Comparison of ENCODE assay signal across 9 cellular contexts in the genomic region with DNA sequence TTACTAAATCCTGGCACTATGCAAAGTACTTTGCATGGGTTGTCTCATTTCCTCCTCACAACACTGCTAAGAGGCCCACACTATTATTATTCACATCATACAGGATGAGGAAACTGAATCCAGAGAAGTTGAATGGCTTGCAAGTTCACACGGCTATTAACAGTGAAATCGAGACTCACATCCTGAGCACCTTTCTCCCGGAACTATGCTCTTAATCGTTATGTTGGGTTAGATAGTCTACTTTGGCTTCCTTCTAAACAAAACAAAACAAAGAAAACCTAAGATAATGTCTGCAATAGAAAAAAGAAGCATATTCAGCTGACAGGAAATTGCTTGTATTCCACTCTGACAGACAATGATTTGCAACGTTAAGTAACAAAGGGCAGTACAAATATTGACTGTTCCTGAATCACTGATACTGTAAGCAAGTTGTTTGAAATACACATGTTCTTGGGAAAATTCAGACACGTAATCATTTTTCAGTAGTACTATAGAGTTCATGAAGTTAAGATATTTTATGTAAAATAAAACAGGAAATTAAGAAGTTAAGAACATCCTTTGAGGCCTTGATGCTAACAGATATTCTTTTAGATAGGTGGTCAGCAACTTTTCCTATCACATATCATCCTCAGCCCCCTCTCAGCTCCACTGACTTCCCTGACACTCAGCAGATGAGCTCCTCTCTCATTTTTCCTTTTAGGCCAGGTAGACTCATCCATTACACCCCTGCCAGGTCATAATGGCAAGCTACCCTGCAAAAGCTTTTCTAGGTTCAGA. TPM values are rescaled to one million over a fixed set of nuclear protein-coding genes. Genes with fewer than 3 reads are reported as not detected.
DNase-seq lines count a peak whose midpoint lies in the region; ATAC-seq lines count a peak whose summit lies in the region.
"Had no signal": no experiment of that assay in that cellular context is flagged by ENCODE, and none has a peak within 500 bp of the region (broad histone marks: within the 10 kb centered on the region; RNA-seq: fewer than 3 reads in every experiment).

No MANE protein-coding gene starts in this region.

- H3K4me1 Mint-ChIP-seq in activated CD4-positive, alpha-beta T cell treated with anti-CD3 and anti-CD28 coated beads, Interleukin-2, amount 10 ng/mL, durations not matched to agents 24 days and 14 days: peaks cover 45% of the 10 kb centered on the region

- no peaks in the 10 kb centered on the region for H3K9me3 Mint-ChIP-seq in activated CD4-positive, alpha-beta T cell treated with anti-CD3 and anti-CD28 coated beads, Interleukin-2, amount 10 ng/mL, durations not matched to agents 24 days and 14 days

- H3K36me3 Mint-ChIP-seq in activated CD4-positive, alpha-beta T cell treated with anti-CD3 and anti-CD28 coated beads, Interleukin-2, amount 10 ng/mL, durations not matched to agents 24 days and 14 days (ENCODE audit: low read depth): no peaks in the 10 kb centered on the region

- intact Hi-C loops in activated CD4-positive, alpha-beta T cell treated with anti-CD3 and anti-CD28 coated beads, Interleukin-2, amount 10 ng/mL, durations not matched to agents 24 days and 14 days (cut with micrococcal nuclease): no loop called here

- no peak overlapping the region for H3K4me3 Mint-ChIP-seq in activated CD4-positive, alpha-beta T cell treated with anti-CD3 and anti-CD28 coated beads, Interleukin-2, amount 10 ng/mL, durations not matched to agents 24 days and 14 days

- DNase-seq in activated CD4-positive, alpha-beta T cell treated with anti-CD3 and anti-CD28 coated beads, Interleukin-2, amount 10 ng/mL, durations not matched to agents 24 days and 14 days: no peak
- no peak for DNase-seq in activated CD4-positive, alpha-beta T cell treated with anti-CD3 and anti-CD28 coated beads for 48 hours
- DNase-seq in NCI-H748 (lab: John Stamatoyannopoulos, UW; ENCODE audit: unreplicated experiment) (peak; percentile 84), dermis blood vessel endothelial cell (peak; percentile 99), pulmonary artery endothelial cell (ENCODE audit: low read depth, low spot score) (peak; percentile 98), inferior parietal cortex (ENCODE audit: extremely low spot score) (no peak)

- H3K27ac Mint-ChIP-seq in activated CD4-positive, alpha-beta T cell treated with anti-CD3 and anti-CD28 coated beads, Interleukin-2, amount 10 ng/mL, durations not matched to agents 24 days and 14 days: peak overlapping the region; percentile 71

- ATAC-seq in GM21367 (IDR thresholded peaks at IDR 0.05; ENCODE audit: unreplicated experiment): no peak
- ATAC-seq in GM18520 (IDR thresholded peaks at IDR 0.05; ENCODE audit: unreplicated experiment): no peak

- no peaks in the 10 kb centered on the region for H3K27me3 Mint-ChIP-seq in activated CD4-positive, alpha-beta T cell treated with anti-CD3 and anti-CD28 coated beads, Interleukin-2, amount 10 ng/mL, durations not matched to agents 24 days and 14 days

RNA-seq across cellular contexts. Expression of gene C2CD4B, which starts 40.7 kb away (rescaled TPM):
- 0.45 and 0.58 TPM in 2 replicates for total RNA-seq in activated CD4-positive, alpha-beta T cell treated with anti-CD3 and anti-CD28 coated beads, Interleukin-2, amount 10 ng/mL, durations not matched to agents 24 days and 14 days
- total RNA-seq in dermis blood vessel endothelial cell: 34.9 and 96.0 TPM in 2 replicates
- 9.2 and 32.5 TPM in 2 replicates for total RNA-seq in pulmonary artery endothelial cell

RNA-seq across cellular contexts. Expression of gene C2CD4A, which starts 57.6 kb away (rescaled TPM):
- 0.05 and 0.24 TPM in 2 replicates for total RNA-seq in activated CD4-positive, alpha-beta T cell treated with anti-CD3 and anti-CD28 coated beads, Interleukin-2, amount 10 ng/mL, durations not matched to agents 24 days and 14 days
- 1.5 and 2.7 TPM in 2 replicates for total RNA-seq in dermis blood vessel endothelial cell
- total RNA-seq in pulmonary artery endothelial cell: 0.74 and 3.2 TPM in 2 replicates
- total RNA-seq: T-helper 2 cell treated with Interferon-gamma antibody and Interleukin-4, amounts not matched to agents 100 ng/mL and 5 ng/mL, for 36 hours had no signal

Comparison
In these comparisons a context has a peak if more than half of its experiments do, and no peak if none do; other contexts are left out.
1. DNase-seq: peak in NCI-H748 (single experiment), dermis blood vessel endothelial cell (single experiment) and pulmonary artery endothelial cell (single experiment); none in activated CD4-positive, alpha-beta T cell treated with anti-CD3 and anti-CD28 coated beads, Interleukin-2, amount 10 ng/mL, durations not matched to agents 24 days and 14 days (single experiment), activated CD4-positive, alpha-beta T cell treated with anti-CD3 and anti-CD28 coated beads for 48 hours (single experiment) and inferior parietal cortex (single experiment).